Comparison of ENCODE assay signal across 8 cellular contexts in genomic region chr10:122142652-122143237, GRCh38.
A peak's percentile ranks its signal among the peaks of the same experiment; 100 is the strongest.
DNase-seq lines count a peak whose midpoint lies in the region; ATAC-seq, FAIRE-seq and TF ChIP-seq lines count a peak whose summit lies in the region.

No MANE protein-coding gene starts in this region.

- H3K36me3 ChIP-seq in ACC112 (ENCODE audit: insufficient read depth, low read length) = peaks cover 10% of the 10 kb centered on the region
- no peaks in the 10 kb centered on the region for H3K36me3 ChIP-seq in fibroblast of lung (ENCODE audit: control insufficient read depth, insufficient read depth, low read length)
- peaks cover 4 to 49% of the 10 kb centered on the region in 2 donors for H3K36me3 ChIP-seq in psoas muscle (ENCODE audit: insufficient read depth in 1 of 2, low read depth in 1 of 2)

- H4K20me1 ChIP-seq in fibroblast of lung (ENCODE audit: control insufficient read depth, extremely low read depth, insufficient read depth, low read length) = no peaks in the 10 kb centered on the region

- TF ChIP-seq CTCF in fibroblast of lung (conservative IDR thresholded peaks at IDR 0.05 in 1 of 2, IDR thresholded peaks at IDR 0.05 in 1 of 2; ENCODE audit: low read depth in 1 of 2, low read length in 2 of 2) (peak; percentile 93 to 96), psoas muscle (IDR thresholded peaks at IDR 0.05) (peak; percentile 95)

- H3K4me3 ChIP-seq in ACC112 (ENCODE audit: low read depth, low read length) (no peak overlapping the region), fibroblast of lung (replicated peaks in 1 of 4; ENCODE audit: control extremely low read depth in 1 of 4, insufficient read depth in 1 of 4, low read depth in 3 of 4, low read length in 4 of 4) (no peak overlapping the region), psoas muscle (no peak overlapping the region)

- intact Hi-C loops in psoas muscle (cut with DNase I) = loop anchor here in 1 of 2 donors (5.0 kb wide), 1 partner anchor 90 kb away; no protein-coding TSS in a partner anchor

- FAIRE-seq in GM12892 (lab: Jason Lieb, UNC) = no peak
- FAIRE-seq in urothelium cell line (lab: Jason Lieb, UNC) = no peak

- no peak for TF ChIP-seq POLR2A in GM12892 (IDR thresholded peaks at IDR 0.05; ENCODE audit: low read depth, low read length)

- H3K4me1 ChIP-seq in ACC112 (ENCODE audit: control insufficient read depth, insufficient read depth, low read length, unreplicated experiment) (peaks cover 43% of the 10 kb centered on the region), fibroblast of lung (ENCODE audit: control insufficient read depth, extremely low read depth, insufficient read depth, low read length) (peaks cover 35% of the 10 kb centered on the region), psoas muscle (peaks cover 69% of the 10 kb centered on the region)

- DNase-seq in GM19238 (ENCODE audit: insufficient read length, low spot score) (peak; percentile 37), fibroblast of lung (ENCODE audit: low read depth in 2 of 2) (no peak), psoas muscle (peak; percentile 51 to 75), GM12892 (ENCODE audit: insufficient read length) (no peak), urothelium cell line (ENCODE audit: low spot score) (no peak)
- peak; percentile 48 for DNase-seq in activated CD4-positive, alpha-beta T cell treated with anti-CD3 and anti-CD28 coated beads for 48 hours

- WGBS in psoas muscle, 3 donors = 24 to 33% (median 24%) methylated on average over 14 of the region's 14 CpGs

- no peaks in the 10 kb centered on the region for H3K27me3 ChIP-seq in ACC112 (ENCODE audit: insufficient read depth, low read length)
- no peaks in the 10 kb centered on the region for H3K27me3 ChIP-seq in fibroblast of lung (ENCODE audit: control insufficient read depth, insufficient read depth, low read length)
- no peaks in the 10 kb centered on the region for H3K27me3 ChIP-seq in psoas muscle (ENCODE audit: insufficient read depth in 3 of 3, low read length in 2 of 3)

- H2AFZ ChIP-seq in ACC112 (ENCODE audit: low read length, unreplicated experiment) = no peak overlapping the region
- H2AFZ ChIP-seq in fibroblast of lung (ENCODE audit: low read length) = no peak overlapping the region

- no peaks in the 10 kb centered on the region for H3K9me3 ChIP-seq in fibroblast of lung (ENCODE audit: control insufficient read depth, insufficient read depth, low read depth, low read length)
- no peaks in the 10 kb centered on the region for H3K9me3 ChIP-seq in psoas muscle

- ATAC-seq in psoas muscle (peak in 2 of 4 donors; percentile 24 to 35), HG03196 (IDR thresholded peaks at IDR 0.05; ENCODE audit: unreplicated experiment) (no peak)

- peak overlapping the region; percentile 93 for H3K27ac ChIP-seq in ACC112 (ENCODE audit: low read depth, low read length)
- peak overlapping the region; percentile 84 for H3K27ac ChIP-seq in fibroblast of lung (ENCODE audit: insufficient read depth, low read length)
- peak overlapping the region; percentile 90 for H3K27ac ChIP-seq in psoas muscle

- H3K9ac ChIP-seq in fibroblast of lung (ENCODE audit: insufficient read depth, low read length) = no peak overlapping the region

- H3K79me2 ChIP-seq in ACC112 (ENCODE audit: control insufficient read depth, insufficient read depth, low read length, unreplicated experiment) (no peaks in the 10 kb centered on the region), fibroblast of lung (ENCODE audit: control insufficient read depth, insufficient read depth, low read length) (no peaks in the 10 kb centered on the region)

- no peak overlapping the region for H3K4me2 ChIP-seq in fibroblast of lung (ENCODE audit: extremely low read depth, insufficient read depth, low read length)

Comparison
In these comparisons a context has a peak if more than half of its experiments do, and no peak if none do; other contexts are left out.
1. DNase-seq: peak in GM19238 (single experiment), activated CD4-positive, alpha-beta T cell treated with anti-CD3 and anti-CD28 coated beads for 48 hours (single experiment) and psoas muscle (2 of 2); none in fibroblast of lung (0 of 2), GM12892 (single experiment) and urothelium cell line (single experiment).
2. Peak in every context shown above with its lines, with median percentiles within 50 percentile points of each other: H3K27ac ChIP-seq.